ENCODE assay signal across 14 cellular contexts in the genomic region with DNA sequence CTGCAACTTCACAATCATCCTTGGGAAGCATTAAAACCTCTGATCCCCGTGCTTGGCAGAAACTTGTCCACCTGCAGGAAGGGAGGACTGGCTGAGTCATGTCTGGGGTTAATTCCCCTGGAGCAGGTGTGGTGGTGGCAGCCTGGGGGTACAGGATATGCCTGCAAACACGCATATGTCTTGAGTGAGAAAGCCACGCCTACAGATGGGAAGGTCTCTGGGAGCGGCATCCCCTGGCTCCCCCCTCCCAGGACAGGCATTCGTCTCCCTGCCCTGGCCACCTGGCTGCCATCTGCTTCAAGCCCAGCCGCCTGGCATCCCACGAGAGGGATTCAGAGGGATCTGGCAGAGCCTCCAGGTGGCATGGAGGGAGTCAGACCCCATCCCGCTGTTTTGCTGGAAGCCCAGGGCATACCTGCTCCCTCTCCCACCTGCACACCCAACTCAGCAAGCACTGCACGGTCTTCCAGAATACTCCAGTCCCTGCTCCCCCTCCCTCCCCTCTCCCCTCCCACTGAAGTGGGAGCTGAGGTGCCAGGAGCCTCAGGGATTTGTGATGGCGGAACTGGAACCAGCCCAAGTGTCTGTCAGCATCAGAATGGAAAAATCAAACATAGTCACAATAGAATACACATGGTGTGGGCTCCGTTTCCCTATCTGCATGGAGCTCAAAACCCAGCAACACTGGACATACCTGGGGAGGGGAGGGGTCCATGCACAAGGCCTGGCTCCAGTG.
A peak's percentile ranks its signal among the peaks of the same experiment; 100 is the strongest.
DNase-seq lines count a peak whose midpoint lies in the region; ATAC-seq and TF ChIP-seq lines count a peak whose summit lies in the region.
"Had no signal": no experiment of that assay in that cellular context is flagged by ENCODE, and none has a peak within 500 bp of the region (broad histone marks: within the 10 kb centered on the region; RNA-seq: fewer than 3 reads in every experiment).

No MANE protein-coding gene starts in this region.

- DNase-seq in G401 (ENCODE audit: low spot score) = peak; percentile 98
- DNase-seq in NCI-H146 (lab: John Stamatoyannopoulos, UW) = peak; percentile 95
- DNase-seq in RPMI8226 = peak; percentile 57
- peak; percentile 42 for DNase-seq in kidney epithelial cell (ENCODE audit: low read depth)
- DNase-seq in OCI-M2 (lab: John Stamatoyannopoulos, UW; ENCODE audit: unreplicated experiment) = no peak
- no peak for DNase-seq in activated gamma-delta T cell (lab: John Stamatoyannopoulos, UW)
- DNase-seq in spleen = no peak
- DNase-seq: activated T-cell treated with anti-CD3 and anti-CD28 coated beads, Interleukin-2, amount 50 U/mL, for 4 hours; central memory CD4-positive, alpha-beta T cell; foreskin melanocyte; mesenchymal stem cell; NCI-H526 treated with DMSO at 0.1 percent for 48 hours had no signal

- TF ChIP-seq CTCF in kidney epithelial cell (IDR thresholded peaks at IDR 0.05; ENCODE audit: insufficient read depth, low read length, poor library complexity, severe bottlenecking) (no peak), spleen (IDR thresholded peaks at IDR 0.05 in 8 of 11, conservative IDR thresholded peaks at IDR 0.05 in 3 of 11) (no peak)

- intact Hi-C loops in spleen (cut with DNase I; ENCODE audit: low total_unique reads) = no loop called here

- TF ChIP-seq POLR2A in spleen (IDR thresholded peaks at IDR 0.05) = no peak

- no peak overlapping the region for H3K27ac ChIP-seq in spleen
- H3K27ac ChIP-seq: prostate gland had no signal

- in situ Hi-C loops in G401 (cut with HindIII; ENCODE audit: low sequenced_read_pairs) = no loop called here

- ATAC-seq in GM18909 (IDR thresholded peaks at IDR 0.05; ENCODE audit: poor library complexity, unreplicated experiment) = no peak
- ATAC-seq: activated T-cell treated with anti-CD3 and anti-CD28 coated beads, Interleukin-2, amount 50 U/mL, for 4 hours had no signal

- H3K27me3 ChIP-seq in kidney epithelial cell (ENCODE audit: control insufficient read depth, insufficient read depth, low read length) (peaks cover 14% of the 10 kb centered on the region), spleen (replicated peaks in 1 of 7) (peaks cover 0 to 9% (median 0%) of the 10 kb centered on the region in 7 donors)

- 47 to 59% (median 50%) methylated on average over 11 of the region's 11 CpGs for WGBS in spleen, 5 donors

- no peaks in the 10 kb centered on the region for H3K36me3 ChIP-seq in kidney epithelial cell (ENCODE audit: control insufficient read depth, insufficient read depth, low read length)
- H3K36me3 ChIP-seq in spleen = no peaks in the 10 kb centered on the region
- H3K36me3 ChIP-seq: prostate gland had no signal

- no peak overlapping the region for H3K4me3 ChIP-seq in kidney epithelial cell (ENCODE audit: low read depth, low read length)
- no peak overlapping the region for H3K4me3 ChIP-seq in spleen
- H3K4me3 ChIP-seq: prostate gland had no signal

- H3K4me1 ChIP-seq in spleen = peaks cover 0 to 21% (median 5%) of the 10 kb centered on the region in 6 donors
- H3K4me1 ChIP-seq: prostate gland had no signal

- H3K9me3 ChIP-seq in spleen = no peaks in the 10 kb centered on the region
- H3K9me3 ChIP-seq: prostate gland had no signal

Comparison
In these comparisons a context has a peak if more than half of its experiments do, and no peak if none do; other contexts are left out.
1. DNase-seq: peak in G401 (single experiment), NCI-H146 (single experiment), RPMI8226 (single experiment) and kidney epithelial cell (single experiment); none in OCI-M2 (single experiment), activated gamma-delta T cell (single experiment) and spleen (single experiment).